In the genomic region with DNA sequence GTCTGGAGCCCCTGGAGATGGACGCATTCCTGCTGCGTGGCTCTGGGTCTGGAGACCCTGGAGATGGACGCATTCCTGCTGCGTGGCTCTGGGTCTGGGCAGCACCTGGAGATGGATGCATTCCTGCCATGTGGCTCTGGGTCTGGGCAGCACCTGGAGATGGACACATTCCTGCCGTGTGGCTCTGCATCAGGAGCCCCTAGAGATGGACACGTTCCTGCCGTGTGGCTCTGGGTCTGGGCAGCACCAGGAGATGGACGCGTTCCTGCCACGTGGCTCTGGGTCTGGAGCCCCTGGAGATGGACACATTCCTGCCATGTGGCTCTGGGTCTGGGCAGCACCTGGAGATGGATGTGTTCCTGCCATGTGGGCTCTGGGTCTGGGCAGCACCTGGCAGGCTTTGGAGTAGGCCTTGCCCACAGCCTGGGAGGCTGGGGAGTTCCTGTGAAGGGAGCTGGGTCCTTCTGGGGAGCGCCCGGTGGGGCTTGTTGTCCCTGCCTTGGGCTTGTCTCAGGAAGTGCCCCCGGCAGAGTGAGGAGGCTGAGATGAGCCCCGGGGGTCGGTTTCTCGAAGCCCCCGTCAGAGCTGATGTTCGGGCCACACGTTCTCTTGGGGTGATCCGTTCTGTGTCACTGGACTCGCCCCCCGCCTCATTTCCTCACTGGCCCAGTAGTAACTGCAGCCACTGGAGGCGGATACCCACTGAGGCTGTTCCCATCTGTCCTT, we compare ENCODE assay signal across 1 cellular context.
TF ChIP-seq lines count a peak whose summit lies in the region.

No MANE protein-coding gene starts in this region.

TF ChIP-seq in IMR-90, 13 proteins besides CTCF, POLR2A, EP300 and RAD21:
- TF ChIP-seq RFX5 (IDR thresholded peaks at IDR 0.05; ENCODE audit: low read depth, low read length) (no peak), SMC3 (IDR thresholded peaks at IDR 0.05; ENCODE audit: low read depth, low read length) (no peak), FOS (IDR thresholded peaks at IDR 0.05; ENCODE audit: low read depth, low read length) (no peak), MAFK (IDR thresholded peaks at IDR 0.05; ENCODE audit: low read depth, low read length) (no peak), CEBPB (IDR thresholded peaks at IDR 0.05; ENCODE audit: low read depth, low read length) (no peak), MAZ (IDR thresholded peaks at IDR 0.05; ENCODE audit: borderline replicate concordance, low read depth, low read length) (no peak), CHD1 (IDR thresholded peaks at IDR 0.05; ENCODE audit: low read depth, low read length) (no peak), NFE2L2 (IDR thresholded peaks at IDR 0.05; ENCODE audit: low read depth, low read length) (no peak), BHLHE40 (IDR thresholded peaks at IDR 0.05; ENCODE audit: low read depth, low read length) (no peak), MXI1 (IDR thresholded peaks at IDR 0.05; ENCODE audit: borderline replicate concordance, low read depth, low read length) (no peak)
- TF ChIP-seq, protein P1, sequence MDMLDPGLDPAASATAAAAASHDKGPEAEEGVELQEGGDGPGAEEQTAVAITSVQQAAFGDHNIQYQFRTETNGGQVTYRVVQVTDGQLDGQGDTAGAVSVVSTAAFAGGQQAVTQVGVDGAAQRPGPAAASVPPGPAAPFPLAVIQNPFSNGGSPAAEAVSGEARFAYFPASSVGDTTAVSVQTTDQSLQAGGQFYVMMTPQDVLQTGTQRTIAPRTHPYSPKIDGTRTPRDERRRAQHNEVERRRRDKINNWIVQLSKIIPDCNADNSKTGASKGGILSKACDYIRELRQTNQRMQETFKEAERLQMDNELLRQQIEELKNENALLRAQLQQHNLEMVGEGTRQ (IDR thresholded peaks at IDR 0.05; ENCODE audit: low read depth, low read length), result no peak
- TF ChIP-seq, protein P2, sequence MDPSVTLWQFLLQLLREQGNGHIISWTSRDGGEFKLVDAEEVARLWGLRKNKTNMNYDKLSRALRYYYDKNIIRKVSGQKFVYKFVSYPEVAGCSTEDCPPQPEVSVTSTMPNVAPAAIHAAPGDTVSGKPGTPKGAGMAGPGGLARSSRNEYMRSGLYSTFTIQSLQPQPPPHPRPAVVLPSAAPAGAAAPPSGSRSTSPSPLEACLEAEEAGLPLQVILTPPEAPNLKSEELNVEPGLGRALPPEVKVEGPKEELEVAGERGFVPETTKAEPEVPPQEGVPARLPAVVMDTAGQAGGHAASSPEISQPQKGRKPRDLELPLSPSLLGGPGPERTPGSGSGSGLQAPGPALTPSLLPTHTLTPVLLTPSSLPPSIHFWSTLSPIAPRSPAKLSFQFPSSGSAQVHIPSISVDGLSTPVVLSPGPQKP (IDR thresholded peaks at IDR 0.05; ENCODE audit: borderline replicate concordance, low read depth, low read length), result no peak
